ENCODE assay signal across 33 cellular contexts in the genomic region with DNA sequence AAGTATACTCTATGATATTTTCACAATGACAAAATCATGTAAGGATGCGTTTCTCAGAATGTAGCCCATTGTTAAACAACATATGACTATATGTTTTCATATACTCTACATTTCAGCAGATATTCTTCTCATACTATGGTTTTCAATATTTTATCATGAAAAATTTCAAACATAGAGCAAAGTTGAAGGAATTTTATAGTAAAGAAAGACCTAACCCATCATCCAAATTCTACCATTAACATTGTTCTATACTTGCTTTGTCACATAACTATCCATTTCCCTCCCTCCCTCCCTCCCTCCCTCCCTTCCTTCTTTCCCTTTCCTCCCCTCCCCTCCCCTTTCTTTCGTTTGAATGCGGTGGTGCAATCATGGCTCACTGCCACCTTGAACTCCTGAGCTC.
"Had no signal": no experiment of that assay in that cellular context is flagged by ENCODE, and none has a peak within 500 bp of the region (broad histone marks: within the 10 kb centered on the region; RNA-seq: fewer than 3 reads in every experiment).

No MANE protein-coding gene starts in this region.

- DNase-seq: activated CD4-positive, alpha-beta memory T cell treated with anti-CD3 and anti-CD28 coated beads for 36 hours; activated CD4-positive, alpha-beta T cell treated with anti-CD3 and anti-CD28 coated beads for 36 hours; activated CD4-positive, alpha-beta T cell treated with anti-CD3 and anti-CD28 coated beads, Interleukin-2, amount 10 ng/mL, durations not matched to agents 24 days and 14 days; activated CD4-positive, CD25-positive, alpha-beta regulatory T cell; activated CD4-positive, CD25-positive, alpha-beta regulatory T cell treated with anti-CD3 and anti-CD28 coated beads, Interleukin-2, amount 50 U/mL, for 72 hours; activated CD8-positive, alpha-beta memory T cell treated with anti-CD3 and anti-CD28 coated beads, Interleukin-2, amount 10 ng/mL, durations not matched to agents 7 days and 5 days; activated CD8-positive, alpha-beta memory T cell treated with anti-CD3 and anti-CD28 coated beads, Interleukin-2, amount 50 U/mL, for 4 hours; activated CD8-positive, alpha-beta T cell treated with anti-CD3 and anti-CD28 coated beads, Interleukin-2, amount 10 ng/mL, durations not matched to agents 7 days and 5 days; activated effector memory CD4-positive, alpha-beta T cell treated with anti-CD3 and anti-CD28 coated beads, Interleukin-2, amount 50 U/mL, for 16 hours; activated naive CD4-positive, alpha-beta T cell treated with anti-CD3 and anti-CD28 coated beads, Interleukin-2, amount 10 ng/mL, durations not matched to agents 7 days and 5 days; activated T-cell treated with anti-CD3 and anti-CD28 coated beads, Interleukin-2, amount 50 U/mL, for 1 hour; activated T-cell treated with anti-CD3 and anti-CD28 coated beads, Interleukin-2, amount 50 U/mL, for 48 hours; amniotic stem cell; anterior cingulate cortex; brain microvascular endothelial cell; dorsolateral prefrontal cortex; effector memory CD4-positive, alpha-beta T cell; endodermal cell; esophagus squamous epithelium; foreskin melanocyte; head of caudate nucleus; T-helper 1 cell; T-helper 17 cell; T1000 had no signal

- H3K4me1 Mint-ChIP-seq: activated CD4-positive, alpha-beta T cell treated with anti-CD3 and anti-CD28 coated beads for 36 hours; activated CD4-positive, alpha-beta T cell treated with anti-CD3 and anti-CD28 coated beads, Interleukin-2, amount 10 ng/mL, durations not matched to agents 24 days and 14 days; activated CD8-positive, alpha-beta memory T cell treated with anti-CD3 and anti-CD28 coated beads, Interleukin-2, amount 10 ng/mL, durations not matched to agents 7 days and 5 days; activated naive CD4-positive, alpha-beta T cell treated with anti-CD3 and anti-CD28 coated beads, Interleukin-2, amount 10 ng/mL, durations not matched to agents 7 days and 5 days; central memory CD8-positive, alpha-beta T cell; T-helper 17 cell had no signal

- H3K36me3 ChIP-seq: brain microvascular endothelial cell, esophagus squamous epithelium had no signal

- H3K9me3 ChIP-seq: esophagus squamous epithelium had no signal

- H3K27ac ChIP-seq: brain microvascular endothelial cell, coronary artery, dorsolateral prefrontal cortex, esophagus squamous epithelium had no signal

- H3K4me3 ChIP-seq: coronary artery, dorsolateral prefrontal cortex, esophagus squamous epithelium had no signal

- H3K27me3 Mint-ChIP-seq: activated CD4-positive, alpha-beta memory T cell treated with anti-CD3 and anti-CD28 coated beads for 36 hours; activated CD4-positive, alpha-beta T cell treated with anti-CD3 and anti-CD28 coated beads for 36 hours; activated naive CD4-positive, alpha-beta T cell treated with anti-CD3 and anti-CD28 coated beads, Interleukin-2, amount 10 ng/mL, durations not matched to agents 7 days and 5 days; activated naive CD8-positive, alpha-beta T cell had no signal

- H3K9me3 Mint-ChIP-seq: activated CD4-positive, alpha-beta memory T cell treated with anti-CD3 and anti-CD28 coated beads for 36 hours; activated CD4-positive, alpha-beta T cell treated with anti-CD3 and anti-CD28 coated beads, Interleukin-2, amount 10 ng/mL, durations not matched to agents 24 days and 14 days; activated naive CD4-positive, alpha-beta T cell treated with anti-CD3 and anti-CD28 coated beads, Interleukin-2, amount 10 ng/mL, durations not matched to agents 7 days and 5 days; activated T-helper 1 cell treated with anti-CD3 and anti-CD28 coated beads, Interleukin-12 subunit alpha, Interleukin-12 subunit beta, Interleukin-2, Interleukin-4 antibody, amounts not matched to agents 30 ng/mL and 10 ng/mL and 1 ng/mL, durations not matched to agents 14 hours and 24 hours and 36 hours; activated T-helper 2 cell treated with anti-CD3 and anti-CD28 coated beads, Interferon-gamma antibody, Interleukin-2, Interleukin-4, amounts not matched to agents 10 μg/mL and 5 μg/mL and 100 μg/mL, durations not matched to agents 14 hours and 24 hours and 36 hours; central memory CD8-positive, alpha-beta T cell; dendritic cell treated with granulocyte-macrophage colony-stimulating factor and Interleukin-4, amounts not matched to agents 40 ng/mL and 50 ng/mL, for 4 days; endodermal cell; T-helper 2 cell treated with Interferon-gamma antibody and Interleukin-4, amounts not matched to agents 5 μg/mL and 100 μg/mL, for 36 hours had no signal

- H3K4me3 Mint-ChIP-seq: activated CD4-positive, alpha-beta memory T cell treated with anti-CD3 and anti-CD28 coated beads for 36 hours; activated CD4-positive, alpha-beta T cell treated with anti-CD3 and anti-CD28 coated beads for 36 hours; activated CD4-positive, alpha-beta T cell treated with anti-CD3 and anti-CD28 coated beads, Interleukin-2, amount 10 ng/mL, durations not matched to agents 24 days and 14 days; activated CD8-positive, alpha-beta memory T cell treated with anti-CD3 and anti-CD28 coated beads, Interleukin-2, amount 10 ng/mL, durations not matched to agents 7 days and 5 days; activated CD8-positive, alpha-beta T cell treated with anti-CD3 and anti-CD28 coated beads, Interleukin-2, amount 10 ng/mL, durations not matched to agents 7 days and 5 days; activated naive CD4-positive, alpha-beta T cell treated with anti-CD3 and anti-CD28 coated beads, Interleukin-2, amount 10 ng/mL, durations not matched to agents 7 days and 5 days; activated naive CD8-positive, alpha-beta T cell; activated T-helper 1 cell treated with anti-CD3 and anti-CD28 coated beads, Interleukin-12 subunit alpha, Interleukin-12 subunit beta, Interleukin-2, Interleukin-4 antibody, amounts not matched to agents 30 ng/mL and 10 ng/mL and 1 ng/mL, durations not matched to agents 14 hours and 24 hours and 36 hours; central memory CD8-positive, alpha-beta T cell; dendritic cell treated with granulocyte-macrophage colony-stimulating factor and Interleukin-4, amounts not matched to agents 40 ng/mL and 50 ng/mL, for 4 days; endodermal cell; T-helper 17 cell; T-helper 2 cell treated with Interferon-gamma antibody and Interleukin-4, amounts not matched to agents 5 μg/mL and 100 μg/mL, for 36 hours had no signal

- FAIRE-seq: astrocyte, bronchial epithelial cell had no signal

- H3K36me3 Mint-ChIP-seq: activated CD4-positive, alpha-beta memory T cell treated with anti-CD3 and anti-CD28 coated beads for 36 hours; activated CD8-positive, alpha-beta memory T cell treated with anti-CD3 and anti-CD28 coated beads, Interleukin-2, amount 10 ng/mL, durations not matched to agents 7 days and 5 days; activated naive CD4-positive, alpha-beta T cell treated with anti-CD3 and anti-CD28 coated beads, Interleukin-2, amount 10 ng/mL, durations not matched to agents 7 days and 5 days; activated naive CD8-positive, alpha-beta T cell had no signal

- ATAC-seq: activated CD4-positive, alpha-beta T cell treated with anti-CD3 and anti-CD28 coated beads for 36 hours; activated CD8-positive, alpha-beta memory T cell treated with anti-CD3 and anti-CD28 coated beads, Interleukin-2, amount 10 ng/mL, durations not matched to agents 7 days and 5 days; activated CD8-positive, alpha-beta T cell treated with anti-CD3 and anti-CD28 coated beads, Interleukin-2, amount 10 ng/mL, durations not matched to agents 7 days and 5 days; T-helper 17 cell had no signal

- H3K4me1 ChIP-seq: esophagus squamous epithelium had no signal

- H3K27ac Mint-ChIP-seq: activated CD4-positive, alpha-beta memory T cell treated with anti-CD3 and anti-CD28 coated beads for 36 hours; activated CD4-positive, alpha-beta T cell treated with anti-CD3 and anti-CD28 coated beads for 36 hours; activated CD4-positive, alpha-beta T cell treated with anti-CD3 and anti-CD28 coated beads, Interleukin-2, amount 10 ng/mL, durations not matched to agents 24 days and 14 days; activated CD8-positive, alpha-beta memory T cell treated with anti-CD3 and anti-CD28 coated beads, Interleukin-2, amount 10 ng/mL, durations not matched to agents 7 days and 5 days; activated CD8-positive, alpha-beta T cell treated with anti-CD3 and anti-CD28 coated beads, Interleukin-2, amount 10 ng/mL, durations not matched to agents 7 days and 5 days; activated naive CD4-positive, alpha-beta T cell treated with anti-CD3 and anti-CD28 coated beads, Interleukin-2, amount 10 ng/mL, durations not matched to agents 7 days and 5 days; activated naive CD8-positive, alpha-beta T cell; activated T-helper 1 cell treated with anti-CD3 and anti-CD28 coated beads, Interleukin-12 subunit alpha, Interleukin-12 subunit beta, Interleukin-2, Interleukin-4 antibody, amounts not matched to agents 30 ng/mL and 10 ng/mL and 1 ng/mL, durations not matched to agents 14 hours and 24 hours and 36 hours; activated T-helper 2 cell treated with anti-CD3 and anti-CD28 coated beads, Interferon-gamma antibody, Interleukin-2, Interleukin-4, amounts not matched to agents 10 μg/mL and 5 μg/mL and 100 μg/mL, durations not matched to agents 14 hours and 24 hours and 36 hours; dendritic cell treated with granulocyte-macrophage colony-stimulating factor and Interleukin-4, amounts not matched to agents 40 ng/mL and 50 ng/mL, for 4 days; endodermal cell; T-helper 17 cell; T-helper 2 cell treated with Interferon-gamma antibody and Interleukin-4, amounts not matched to agents 5 μg/mL and 100 μg/mL, for 36 hours had no signal

- H3K27me3 ChIP-seq: brain microvascular endothelial cell, dorsolateral prefrontal cortex, esophagus squamous epithelium had no signal
